26 cellular contexts compared by ENCODE assay signal in genomic region chr3:13083254-13083653, GRCh38. TPM values are rescaled to one million over a fixed set of nuclear protein-coding genes. Genes with fewer than 3 reads are reported as not detected.
DNase-seq lines count a peak whose midpoint lies in the region; ATAC-seq, FAIRE-seq and TF ChIP-seq lines count a peak whose summit lies in the region.
"Had no signal": no experiment of that assay in that cellular context is flagged by ENCODE, and none has a peak within 500 bp of the region (broad histone marks: within the 10 kb centered on the region; RNA-seq: fewer than 3 reads in every experiment).

No MANE protein-coding gene starts in this region.

- H3K4me3 Mint-ChIP-seq in stimulated activated effector memory CD8-positive, alpha-beta T cell treated with anti-CD3 and anti-CD28 coated beads, Interleukin-12 subunit alpha, Interleukin-12 subunit beta, amount 100 ng/mL, for 72 hours = no peak overlapping the region
- H3K4me3 Mint-ChIP-seq: CD14-positive monocyte, H9 had no signal

- POLR2A ChIA-PET in GM12878 (lab: Charles Lee) = interaction anchor here (1.1 kb wide), 1 partner anchor 61 kb away, joined by 6 read pairs; no protein-coding TSS in a partner anchor

- DNase-seq in GM12878 (ENCODE audit: low read depth, low spot score) (no peak), NOMO-1 (lab: John Stamatoyannopoulos, UW; ENCODE audit: unreplicated experiment in 2 of 2) (no peak), posterior cingulate gyrus (no peak), upper lobe of right lung (no peak)
- DNase-seq in stimulated activated effector memory CD8-positive, alpha-beta T cell treated with anti-CD3 and anti-CD28 coated beads, Interleukin-12 subunit alpha, Interleukin-12 subunit beta, amount 100 ng/mL, for 72 hours (ENCODE audit: low spot score in 2 of 2) = no peak
- DNase-seq: ACHN, DMS53, EL, GF-D8, GM23248, H9, NCI-H1105, NCI-H146, NCI-H2029, NCI-H226, NCI-H510A treated with DMSO at 0.1 percent for 48 hours, NCI-H748 treated with DMSO at 0.1 percent for 48 hours, OCI-M1 had no signal

- no peaks in the 10 kb centered on the region for H3K36me3 ChIP-seq in BLaER1 treated with 17β-estradiol and CSF1 and Interleukin-3, amounts not matched to agents 10 nM and 100 nM
- H3K36me3 ChIP-seq in KOPT-K1 (ENCODE audit: insufficient read depth, low read length) = no peaks in the 10 kb centered on the region
- no peaks in the 10 kb centered on the region for H3K36me3 ChIP-seq in GM12878 (ENCODE audit: control insufficient read depth in 2 of 2, insufficient read depth in 2 of 2, low read length in 1 of 2)
- H3K36me3 ChIP-seq in upper lobe of right lung = no peaks in the 10 kb centered on the region
- H3K36me3 ChIP-seq: SJSA1 had no signal

- H3K27ac Mint-ChIP-seq in stimulated activated effector memory CD8-positive, alpha-beta T cell treated with anti-CD3 and anti-CD28 coated beads, Interleukin-12 subunit alpha, Interleukin-12 subunit beta, amount 100 ng/mL, for 72 hours = peak overlapping the region; percentile 40
- H3K27ac Mint-ChIP-seq: CD14-positive monocyte had no signal

- TF ChIP-seq EP300 in GM12878 (IDR thresholded peaks at IDR 0.05; ENCODE audit: borderline replicate concordance in 1 of 2, control insufficient read depth in 1 of 2, low read depth in 2 of 2, low read length in 2 of 2) = no peak

- peak overlapping the region in 3 of 11 experiments; percentile 3 to 49 (median 27); a peak in 4 of 22 replicates for H3K27ac ChIP-seq in BLaER1 treated with 17β-estradiol and CSF1 and Interleukin-3, amounts not matched to agents 10 nM and 100 nM
- peak overlapping the region; percentile 22 for H3K27ac ChIP-seq in KOPT-K1 (ENCODE audit: low read depth, low read length, poor library complexity, severe bottlenecking)
- H3K27ac ChIP-seq in GM12878 (ENCODE audit: control insufficient read depth, insufficient read depth) = peak overlapping the region; percentile 22; the same call in 1 of the 2 replicates
- no peak overlapping the region for H3K27ac ChIP-seq in upper lobe of right lung
- H3K27ac ChIP-seq: GM23248, HL-60, KMS-11, SJSA1 had no signal

- H2AFZ ChIP-seq in GM12878 (ENCODE audit: control insufficient read depth, low read depth, low read length) = no peak overlapping the region
- H2AFZ ChIP-seq: GM23248 had no signal

- H3K79me2 ChIP-seq in GM12878 (ENCODE audit: control insufficient read depth, insufficient read depth, low read length) = no peaks in the 10 kb centered on the region

- peak overlapping the region; percentile 4 to 93 (median 78); a peak in 20 of 22 replicates for H3K4me2 ChIP-seq in BLaER1 treated with 17β-estradiol and CSF1 and Interleukin-3, amounts not matched to agents 10 nM and 100 nM
- no peak overlapping the region for H3K4me2 ChIP-seq in GM12878 (ENCODE audit: control insufficient read depth, insufficient read depth)
- H3K4me2 ChIP-seq: KMS-11 had no signal

- ATAC-seq in GM12878 = no peak
- no peak for ATAC-seq in stimulated activated effector memory CD8-positive, alpha-beta T cell treated with anti-CD3 and anti-CD28 coated beads, Interleukin-12 subunit alpha, Interleukin-12 subunit beta, amount 100 ng/mL, for 72 hours
- no peak for ATAC-seq in upper lobe of right lung

- H3K9me3 ChIP-seq in BLaER1 treated with 17β-estradiol and CSF1 and Interleukin-3, amounts not matched to agents 10 nM and 100 nM (replicated peaks in 1 of 11) = no peaks in the 10 kb centered on the region
- no peaks in the 10 kb centered on the region for H3K9me3 ChIP-seq in KOPT-K1 (ENCODE audit: insufficient read depth, low read length, poor library complexity, severe bottlenecking)
- H3K9me3 ChIP-seq in GM12878 (replicated peaks; ENCODE audit: control insufficient read depth, insufficient read depth, low read length) = no peaks in the 10 kb centered on the region
- no peaks in the 10 kb centered on the region for H3K9me3 ChIP-seq in upper lobe of right lung
- H3K9me3 ChIP-seq: SJSA1 had no signal

- no peak for TF ChIP-seq POLR2A in GM12878 (IDR thresholded peaks at IDR 0.05; ENCODE audit: low read depth, low read length)

- peaks cover 32 to 99% (median 96%) of the 10 kb centered on the region in 10 experiments for H3K4me1 ChIP-seq in BLaER1 treated with 17β-estradiol and CSF1 and Interleukin-3, amounts not matched to agents 10 nM and 100 nM
- peaks cover 46% of the 10 kb centered on the region for H3K4me1 ChIP-seq in GM12878 (ENCODE audit: control insufficient read depth, insufficient read depth, low read length)
- H3K4me1 ChIP-seq in upper lobe of right lung = no peaks in the 10 kb centered on the region
- H3K4me1 ChIP-seq: SJSA1 had no signal

- RAD21 ChIA-PET in GM12878 (lab: Charles Lee; ENCODE audit: unreplicated experiment) = interaction anchor here (1.3 to 1.7 kb wide), 4 partner anchors 9 to 115 kb away, joined by 3 to 5 read pairs (median 4); no protein-coding TSS in a partner anchor

- intact Hi-C loops in GM12878 (cut with micrococcal nuclease; ENCODE audit: unreplicated experiment) (no loop called here), posterior cingulate gyrus (cut with DNase I) (no loop called here), upper lobe of right lung (cut with DNase I) (no loop called here)

- H3K4me3 ChIP-seq in BLaER1 treated with 17β-estradiol and CSF1 and Interleukin-3, amounts not matched to agents 10 nM and 100 nM = no peak overlapping the region
- H3K4me3 ChIP-seq in GM12878 (no peak overlapping the region), upper lobe of right lung (no peak overlapping the region)
- H3K4me3 ChIP-seq: GM23248, SJSA1 had no signal

- SMC1A ChIA-PET in GM12878 (lab: Charles Lee; ENCODE audit: uncharacterized antibody, unreplicated experiment) = interaction anchor here (0.9 to 1.3 kb wide), 3 partner anchors 9 to 43 kb away, joined by 3 to 4 read pairs (median 3); no protein-coding TSS in a partner anchor

- peaks cover 0 to 7% (median 0%) of the 10 kb centered on the region in 11 experiments; a peak in 3 of 22 replicates for H3K27me3 ChIP-seq in BLaER1 treated with 17β-estradiol and CSF1 and Interleukin-3, amounts not matched to agents 10 nM and 100 nM
- H3K27me3 ChIP-seq in GM12878 (replicated peaks in 1 of 2; ENCODE audit: control insufficient read depth in 2 of 2, insufficient read depth in 2 of 2, low read length in 1 of 2) (no peaks in the 10 kb centered on the region), upper lobe of right lung (no peaks in the 10 kb centered on the region)

- no peaks in the 10 kb centered on the region for H3K36me3 Mint-ChIP-seq in stimulated activated effector memory CD8-positive, alpha-beta T cell treated with anti-CD3 and anti-CD28 coated beads, Interleukin-12 subunit alpha, Interleukin-12 subunit beta, amount 100 ng/mL, for 72 hours
- H3K36me3 Mint-ChIP-seq: CD14-positive monocyte had no signal

- BruUV-seq in GM12878 (replicated peaks; lab: Mats Ljungman, UMichigan) = no TSS peak

- H3K9me3 Mint-ChIP-seq in stimulated activated effector memory CD8-positive, alpha-beta T cell treated with anti-CD3 and anti-CD28 coated beads, Interleukin-12 subunit alpha, Interleukin-12 subunit beta, amount 100 ng/mL, for 72 hours = no peaks in the 10 kb centered on the region
- H3K9me3 Mint-ChIP-seq: H9 had no signal

- no peak for FAIRE-seq in GM12878 (lab: Jason Lieb, UNC)
- FAIRE-seq: D721Med, RCC 7860 had no signal

- H3K4me1 Mint-ChIP-seq in stimulated activated effector memory CD8-positive, alpha-beta T cell treated with anti-CD3 and anti-CD28 coated beads, Interleukin-12 subunit alpha, Interleukin-12 subunit beta, amount 100 ng/mL, for 72 hours = peaks cover 21% of the 10 kb centered on the region

- in situ Hi-C loops in GM12878 (cut with MboI) = no loop called here

- CTCF ChIA-PET in GM12878 (lab: Yijun Ruan, JAX) = interaction anchor here (1.2 to 2.4 kb wide), 4 partner anchors 9 to 369 kb away, joined by 3 to 16 read pairs (median 10); no protein-coding TSS in a partner anchor

- peak overlapping the region in 4 of 11 experiments; percentile 1 to 20 (median 3); a peak in 1 of 22 replicates for H3K9ac ChIP-seq in BLaER1 treated with 17β-estradiol and CSF1 and Interleukin-3, amounts not matched to agents 10 nM and 100 nM
- H3K9ac ChIP-seq in GM12878 (ENCODE audit: control insufficient read depth, insufficient read depth, low read length) = no peak overlapping the region
- H3K9ac ChIP-seq: GM23248, KMS-11 had no signal

- WGBS in GM12878 (ENCODE audit: insufficient coverage, insufficient replicate concordance, low lambda C conversion rate, missing lambda C conversion rate) = 74% methylated on average over 6 of the region's 6 CpGs

- no peak for TF ChIP-seq CTCF in GM12878 (IDR thresholded peaks at IDR 0.05 in 2 of 3, conservative IDR thresholded peaks at IDR 0.05 in 1 of 3; ENCODE audit: control insufficient read depth in 2 of 3, extremely low read depth in 1 of 3, insufficient read depth in 1 of 3, low read depth in 3 of 3, low read length in 3 of 3)
- TF ChIP-seq CTCF in upper lobe of right lung (IDR thresholded peaks at IDR 0.05) = no peak

- H4K20me1 ChIP-seq in BLaER1 treated with 17β-estradiol and CSF1 and Interleukin-3, amounts not matched to agents 10 nM and 100 nM = peaks cover 0 to 13% (median 0%) of the 10 kb centered on the region in 11 experiments; a peak in 2 of 22 replicates
- H4K20me1 ChIP-seq in GM12878 (ENCODE audit: control insufficient read depth, insufficient read depth) = no peaks in the 10 kb centered on the region

- no peak for TF ChIP-seq RAD21 in GM12878 (IDR thresholded peaks at IDR 0.05; ENCODE audit: insufficient read depth, low read depth, low read length)

TF ChIP-seq in GM12878, 131 proteins besides CTCF, POLR2A, EP300 and RAD21:
- TF ChIP-seq CHD2 (IDR thresholded peaks at IDR 0.05; ENCODE audit: borderline replicate concordance, low read depth, low read length) = no peak
- no peak for TF ChIP-seq TCF3 (IDR thresholded peaks at IDR 0.05; ENCODE audit: borderline replicate concordance, insufficient read depth, low read depth, low read length)

RNA-seq across cellular contexts. Expression of gene IQSEC1, which starts 10.0 kb away (rescaled TPM):
- 241 and 274 TPM in 2 replicates for total RNA-seq in GM12878 (2013; cell fraction: nucleolus; rRNA removed)
- 13.8 and 16.3 TPM in 2 replicates for total RNA-seq in GM12878 (2014; rRNA removed)
- 6.4 TPM in 2 replicates for total RNA-seq in GM12878 (2014; rRNA removed; fragmentation: Illumina TruSeq; extraction: Trizol)
- 48.6 and 55.2 TPM in 2 replicates for total RNA-seq in GM12878 (2021)
- 8.1 TPM for polyA plus RNA-seq in GM12878 (2011; ENCODE audit: low read depth)
- 4.2 and 6.7 TPM in 2 replicates for polyA plus RNA-seq in GM12878 (2011; rRNA removed)
- 6.3 and 8.5 TPM in 2 replicates for polyA plus RNA-seq in GM12878 (2011; cell fraction: cytosol; rRNA removed)
- polyA plus RNA-seq in GM12878 (2011; cell fraction: nucleus; rRNA removed) = 45.6 and 48.9 TPM in 2 replicates
- 17.9 and 26.7 TPM in 2 replicates for polyA plus RNA-seq in GM12878 (2012)
- polyA plus RNA-seq in GM12878 (2014; fragmentation: Illumina TruSeq; extraction: Trizol) = 10.2 and 15.1 TPM in 2 replicates
- 1 to 10 TPM in 1 of 2 experiments, under 1 TPM in 1; 0.92 to 2.0 TPM for polyA plus RNA-seq in GM12878 (2014; fragmentation: Nextera tagmentation; extraction: Ambion mirVana)
- 17.9 and 23.3 TPM in 2 replicates for polyA plus RNA-seq in GM12878 (2014; rRNA removed)
- polyA plus RNA-seq in GM12878 (2016; fragmentation: Nextera tagmentation; extraction: Ambion mirVana) = 1 to 10 TPM; 8.1 to 9.0 TPM
- 14.2 and 22.2 TPM in 2 replicates for polyA minus RNA-seq in GM12878 (2011; rRNA and poly(A)+ RNA removed)
- polyA minus RNA-seq in GM12878 (2011; cell fraction: cytosol; rRNA and poly(A)+ RNA removed) = 11.4 and 16.2 TPM in 2 replicates
- 53.2 and 58.7 TPM in 2 replicates for polyA minus RNA-seq in GM12878 (2011; cell fraction: nucleus; rRNA and poly(A)+ RNA removed)
- total RNA-seq in upper lobe of right lung = 61.6 TPM
